In genomic region chr20:44448753-44449546, GRCh38 we compare ENCODE assay signal across 9 cellular contexts. TPM values are rescaled to one million over a fixed set of nuclear protein-coding genes. Genes with fewer than 3 reads are reported as not detected.
DNase-seq lines count a peak whose midpoint lies in the region; ATAC-seq, FAIRE-seq and TF ChIP-seq lines count a peak whose summit lies in the region.
"Had no signal": no experiment of that assay in that cellular context is flagged by ENCODE, and none has a peak within 500 bp of the region (broad histone marks: within the 10 kb centered on the region; RNA-seq: fewer than 3 reads in every experiment).

No MANE protein-coding gene starts in this region.

- H3K36me3 ChIP-seq in pancreas, result no peaks in the 10 kb centered on the region

- peaks cover 43% of the 10 kb centered on the region for H3K27me3 Mint-ChIP-seq in Calu3 (ENCODE audit: unreplicated experiment)

- no peak overlapping the region for H3K27ac ChIP-seq in pancreas

- H3K4me1 ChIP-seq in pancreas, result no peaks in the 10 kb centered on the region

- no peaks in the 10 kb centered on the region for H3K4me1 Mint-ChIP-seq in Calu3 (ENCODE audit: low read depth, unreplicated experiment)

- no TSS peak for BruUV-seq in Calu3 (replicated peaks; lab: Mats Ljungman, UMichigan)

- WGBS in pancreas, 2 donors, result 66 to 75% methylated on average over 9 of the region's 9 CpGs

- TF ChIP-seq CTCF in Calu3 (IDR thresholded peaks at IDR 0.05; ENCODE audit: unreplicated experiment) (peak; percentile 43), pancreas (IDR thresholded peaks at IDR 0.05) (no peak)

- H3K4me3 Mint-ChIP-seq in Calu3 (ENCODE audit: low read depth, unreplicated experiment), result no peak overlapping the region

- no peak for FAIRE-seq in pancreas (lab: Jason Lieb, UNC)

- H3K4me3 ChIP-seq in pancreas, result no peak overlapping the region

- ATAC-seq in GM19372 (IDR thresholded peaks at IDR 0.05; ENCODE audit: low read depth, unreplicated experiment) (peak; percentile 67), pancreas (no peak), GM19324 (IDR thresholded peaks at IDR 0.05; ENCODE audit: low FRiP score, unreplicated experiment) (no peak)

- H3K36me3 Mint-ChIP-seq in Calu3 (ENCODE audit: insufficient read depth, unreplicated experiment), result no peaks in the 10 kb centered on the region

- H3K9me3 Mint-ChIP-seq in Calu3 (ENCODE audit: low read depth, unreplicated experiment), result no peaks in the 10 kb centered on the region

- intact Hi-C loops in Calu3 (cut with micrococcal nuclease; ENCODE audit: unreplicated experiment), result no loop called here
- intact Hi-C loops in pancreas (cut with DNase I), result no loop called here

- CTCF ChIA-PET in Calu3 (lab: Charles Lee), result interaction anchor here (0.5 kb wide), 1 partner anchor 61 kb away, joined by 4 read pairs; no protein-coding TSS in a partner anchor

- H3K27me3 ChIP-seq in pancreas, result no peaks in the 10 kb centered on the region

- H3K9me3 ChIP-seq in pancreas, result no peaks in the 10 kb centered on the region

- H3K27ac Mint-ChIP-seq in Calu3 (ENCODE audit: unreplicated experiment), result no peak overlapping the region

- peak; percentile 34 for DNase-seq in Calu3
- peak; percentile 31 for DNase-seq in SW480 (ENCODE audit: low spot score)
- DNase-seq in iris pigment epithelial cell (ENCODE audit: low read depth), result peak; percentile 16
- no peak for DNase-seq in nucleus accumbens (lab: John Stamatoyannopoulos, UW)
- no peak for DNase-seq in pancreas
- DNase-seq in globus pallidus (ENCODE audit: low spot score), result no peak
- DNase-seq: NCI-H187 treated with DMSO at 0.1 percent for 48 hours had no signal

RNA-seq across cellular contexts. Expression of gene TTPAL, which starts 26.7 kb away (rescaled TPM):
- total RNA-seq in Calu3 (2022) (39.9 and 42.2 TPM in 2 replicates), pancreas (1 to 10 TPM; 5.0 to 8.2 (median 6.9) TPM)
- polyA plus RNA-seq in pancreas, result 1 to 10 TPM; 3.1 to 4.6 TPM

Comparison
In these comparisons a context has a peak if more than half of its experiments do, and no peak if none do; other contexts are left out.
1. DNase-seq: peak in Calu3 (single experiment), SW480 (single experiment) and iris pigment epithelial cell (single experiment); none in nucleus accumbens (0 of 56), pancreas (0 of 6) and globus pallidus (single experiment).